In the genomic region with DNA sequence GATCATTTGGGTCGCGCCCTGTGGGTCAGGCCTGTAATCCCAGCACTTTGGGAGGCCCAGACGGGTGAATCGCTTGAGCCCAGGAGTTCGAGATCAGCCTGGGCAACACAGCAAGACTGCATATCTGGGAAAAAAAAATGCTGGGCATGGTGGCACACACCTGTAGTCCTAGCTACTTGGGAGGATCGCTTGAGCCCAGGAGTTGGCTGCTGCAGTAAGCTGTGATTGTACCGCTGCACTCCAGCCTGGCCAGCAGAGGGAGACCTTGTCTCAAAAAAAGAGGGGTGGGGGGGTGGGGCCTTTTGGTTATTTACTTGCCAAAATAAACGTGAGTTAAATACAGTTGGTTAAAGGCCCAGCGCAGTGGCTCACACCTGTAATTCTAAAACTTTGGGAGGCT, we compare ENCODE assay signal across 9 cellular contexts. TPM values are rescaled to one million over a fixed set of nuclear protein-coding genes. Genes with fewer than 3 reads are reported as not detected.
DNase-seq lines count a peak whose midpoint lies in the region; ATAC-seq, FAIRE-seq and TF ChIP-seq lines count a peak whose summit lies in the region.
"Had no signal": no experiment of that assay in that cellular context is flagged by ENCODE, and none has a peak within 500 bp of the region (broad histone marks: within the 10 kb centered on the region; RNA-seq: fewer than 3 reads in every experiment).

No MANE protein-coding gene starts in this region.

- peaks cover 0 to 11% of the 10 kb centered on the region in 2 experiments; a peak in 1 of 5 replicates for H3K4me1 ChIP-seq in K562 (replicated peaks in 1 of 2; ENCODE audit: control insufficient read depth in 2 of 2, insufficient read depth in 2 of 2, low read length in 2 of 2)

- no peak overlapping the region for H3K27ac ChIP-seq in K562 (ENCODE audit: extremely low read depth, low read depth, low read length)
- H3K27ac ChIP-seq: SK-N-MC had no signal

- FAIRE-seq in K562 (lab: Jason Lieb, UNC), result peak; percentile 74

- BruUV-seq in K562 (replicated peaks; lab: Mats Ljungman, UMichigan), result no TSS peak

- H3K4me3 ChIP-seq in K562, result no peak overlapping the region
- H3K4me3 ChIP-seq: SK-N-MC had no signal

- H3K27me3 ChIP-seq in K562 (ENCODE audit: control insufficient read depth in 2 of 2, insufficient read depth in 2 of 2, low read length in 2 of 2), result no peaks in the 10 kb centered on the region

- no peak for TF ChIP-seq POLR2A in K562 (conservative IDR thresholded peaks at IDR 0.05)

- ATAC-seq in K562 (peak; percentile 88), HG03175 (IDR thresholded peaks at IDR 0.05; ENCODE audit: unreplicated experiment) (no peak), sciatic nerve (no peak)

- TF ChIP-seq EP300 in K562 (IDR thresholded peaks at IDR 0.05; ENCODE audit: low read length), result no peak

- intact Hi-C loops in K562 (cut with micrococcal nuclease), result loop anchor here (1.0 kb wide), 1 partner anchor 300 kb away; a partner anchor contains a TSS
- intact Hi-C loops in sciatic nerve (cut with DNase I), result no loop called here

- TF ChIP-seq RAD21 in K562 (CRISPR knock-in tag; conservative IDR thresholded peaks at IDR 0.05 in 1 of 2, IDR thresholded peaks at IDR 0.05 in 1 of 2), result peak in 1 of 2 experiments; percentile 34; a peak in 2 of 4 replicates

- in situ Hi-C loops in K562 (cut with MboI), result no loop called here

- POLR2A ChIA-PET in K562 (lab: Yijun Ruan, JAX), result interaction anchor here (1.1 kb wide), 1 partner anchor 10 kb away, joined by 4 read pairs; a partner anchor contains a TSS

- no peaks in the 10 kb centered on the region for H3K79me2 ChIP-seq in K562 (ENCODE audit: control insufficient read depth, insufficient read depth, low read length)

- peak; percentile 16 to 46 (median 32); a peak in 3 of 6 replicates for TF ChIP-seq CTCF in K562 (IDR thresholded peaks at IDR 0.05 in 2 of 3, conservative IDR thresholded peaks at IDR 0.05 in 1 of 3; ENCODE audit: insufficient read depth in 2 of 3, low read depth in 1 of 3, low read length in 3 of 3)

- H3K4me2 ChIP-seq in K562 (ENCODE audit: insufficient read depth, low read length), result no peak overlapping the region

- CTCF ChIA-PET in K562 (lab: Yijun Ruan, JAX; ENCODE audit: low intra/inter-chr PET ratio), result interaction anchor here (0.7 kb wide), 1 partner anchor 1885 kb away, joined by 3 read pairs; no protein-coding TSS in a partner anchor

- H2AFZ ChIP-seq in K562 (ENCODE audit: low read depth, low read length), result no peak overlapping the region

- no peaks in the 10 kb centered on the region; the same call in 2 of the 3 replicates for H3K36me3 ChIP-seq in K562 (ENCODE audit: control insufficient read depth, insufficient read depth, low read length)

- WGBS in K562 (ENCODE audit: insufficient coverage, low coverage, missing lambda C conversion rate), result 46% methylated on average over 7 of the region's 9 CpGs

- H4K20me1 ChIP-seq in K562 (replicated peaks; ENCODE audit: control insufficient read depth, insufficient read depth, low read length), result no peaks in the 10 kb centered on the region

- peaks cover 4% of the 10 kb centered on the region; the same call in 1 of the 2 replicates for H3K9me3 ChIP-seq in K562 (replicated peaks; ENCODE audit: control insufficient read depth, insufficient read depth, low read depth, low read length)

- DNase-seq in NOMO-1 (lab: John Stamatoyannopoulos, UW; ENCODE audit: unreplicated experiment in 2 of 2) (peak; percentile 5 to 13), NOMO-1 treated with dmso at 0.1 percent for 144 hours (lab: John Stamatoyannopoulos, UW; ENCODE audit: unreplicated experiment) (no peak), NOMO-1 treated with DMSO at 0.1 percent for 48 hours (lab: John Stamatoyannopoulos, UW; ENCODE audit: unreplicated experiment) (peak; percentile 26), K562 (ENCODE audit: extremely low read depth in 1 of 4, low spot score in 3 of 4) (peak in 3 of 4 experiments; percentile 31 to 62 (median 35)), sciatic nerve (ENCODE audit: low spot score) (no peak), glomerular visceral epithelial cell (ENCODE audit: extremely low spot score) (no peak)
- peak; percentile 21 to 35 for DNase-seq in stimulated activated CD4-positive, alpha-beta T cell treated with anti-CD3 and anti-CD28 coated beads, Interleukin-2, amount 100 ng/mL, for 24 hours

- H3K9me1 ChIP-seq in K562 (ENCODE audit: control insufficient read depth, insufficient read depth, low read length), result no peaks in the 10 kb centered on the region

- H3K9ac ChIP-seq in K562 (ENCODE audit: insufficient read depth in 1 of 2, low read depth in 2 of 2, low read length in 2 of 2), result no peak overlapping the region

TF ChIP-seq in K562, 482 proteins besides CTCF, POLR2A, EP300 and RAD21 (continues in another document):
- TF ChIP-seq NUFIP1 (IDR thresholded peaks at IDR 0.05; ENCODE audit: partially characterized antibody), result no peak
- TF ChIP-seq MTA3 (IDR thresholded peaks at IDR 0.05; ENCODE audit: borderline replicate concordance), result no peak
- TF ChIP-seq BCOR (IDR thresholded peaks at IDR 0.05), result 0 out of 2 replicates have a peak, but pooled peaks have one; percentile 26
- no peak for TF ChIP-seq EGR1 (conservative IDR thresholded peaks at IDR 0.05)
- no peak for TF ChIP-seq JUNB (CRISPR knock-in tag; conservative IDR thresholded peaks at IDR 0.05)
- TF ChIP-seq SMC3 (conservative IDR thresholded peaks at IDR 0.05; ENCODE audit: insufficient read depth, low read depth, low read length), result peak; percentile 29; the same call in 1 of the 2 replicates
- no peak for TF ChIP-seq ARNT (IDR thresholded peaks at IDR 0.05)
- TF ChIP-seq CEBPB (tag; IDR thresholded peaks at IDR 0.05), result no peak
- no peak for TF ChIP-seq RFX1 (IDR thresholded peaks at IDR 0.05)
- TF ChIP-seq NFE2 (IDR thresholded peaks at IDR 0.05; ENCODE audit: low read depth), result no peak

RNA-seq across cellular contexts. Expression of a gene that starts 9.8 kb away (rescaled TPM):
- 180 and 209 TPM in 2 replicates for total RNA-seq in K562 (2011; cell fraction: chromatin; rRNA removed; ENCODE audit: low replicate concordance)
- 126 and 168 TPM in 2 replicates for total RNA-seq in K562 (2011; cell fraction: nucleolus; rRNA removed)
- 185 and 198 TPM in 2 replicates for total RNA-seq in K562 (2011; cell fraction: nucleoplasm; rRNA removed)
- total RNA-seq in K562 (2014; rRNA removed), result 59.0 and 64.1 TPM in 2 replicates
- 51.3 and 53.5 TPM in 2 replicates for total RNA-seq in K562 (2014; rRNA removed; fragmentation: Illumina TruSeq; extraction: Trizol)
- total RNA-seq in K562 (2015; rRNA removed; fragmentation: Illumina TruSeq; extraction: Trizol), result 37.8 and 39.4 TPM in 2 replicates
- 37.5 and 43.6 TPM in 2 replicates for total RNA-seq in K562 (2021)
- polyA plus RNA-seq in K562 (2011; rRNA removed), result 45.6 and 53.5 TPM in 2 replicates
- polyA plus RNA-seq in K562 (2011; cell fraction: cytosol; rRNA removed), result 58.4 and 62.6 TPM in 2 replicates
- 46.0 and 65.8 TPM in 2 replicates for polyA plus RNA-seq in K562 (2011; cell fraction: nucleus; rRNA removed)
- polyA plus RNA-seq in K562 (2012), result 35.3 and 39.5 TPM in 2 replicates
- polyA plus RNA-seq in K562 (2014; fragmentation: Illumina TruSeq; extraction: Trizol), result 32.3 and 39.3 TPM in 2 replicates
- 10 to 100 TPM; 23.6 to 28.6 TPM for polyA plus RNA-seq in K562 (2014; fragmentation: Nextera tagmentation; extraction: Ambion mirVana)
- 41.4 and 53.8 TPM in 2 replicates for polyA plus RNA-seq in K562 (2014; rRNA removed)
- polyA minus RNA-seq in K562 (2011; rRNA and poly(A)+ RNA removed), result 51.3 and 61.6 TPM in 2 replicates
- polyA minus RNA-seq in K562 (2011; cell fraction: cytosol; rRNA and poly(A)+ RNA removed), result 20.8 and 23.3 TPM in 2 replicates
- polyA minus RNA-seq in K562 (2011; cell fraction: nucleus; rRNA and poly(A)+ RNA removed), result 45.1 and 54.5 TPM in 2 replicates
- total RNA-seq in sciatic nerve, result 28.9 TPM

RNA-seq across cellular contexts. Expression of a gene that starts 36.0 kb away (rescaled TPM):
- total RNA-seq in K562 (2011; cell fraction: chromatin; rRNA removed; ENCODE audit: low replicate concordance), result 87.2 and 99.4 TPM in 2 replicates
- 74.9 and 80.5 TPM in 2 replicates for total RNA-seq in K562 (2011; cell fraction: nucleolus; rRNA removed)
- total RNA-seq in K562 (2011; cell fraction: nucleoplasm; rRNA removed), result 74.5 and 86.6 TPM in 2 replicates
- total RNA-seq in K562 (2014; rRNA removed) (28.1 and 31.1 TPM in 2 replicates), K562 (2014; rRNA removed; fragmentation: Illumina TruSeq; extraction: Trizol) (26.8 and 28.9 TPM in 2 replicates), K562 (2015; rRNA removed; fragmentation: Illumina TruSeq; extraction: Trizol) (21.5 and 22.1 TPM in 2 replicates), K562 (2021) (28.2 and 28.7 TPM in 2 replicates), sciatic nerve (32.0 TPM)
- polyA plus RNA-seq in K562 (2011; rRNA removed) (35.3 and 37.0 TPM in 2 replicates), K562 (2014; fragmentation: Illumina TruSeq; extraction: Trizol) (32.0 and 32.8 TPM in 2 replicates), K562 (2014; fragmentation: Nextera tagmentation; extraction: Ambion mirVana) (1 to 10 TPM; 5.2 to 5.4 TPM), K562 (2014; rRNA removed) (31.0 and 33.6 TPM in 2 replicates)
- polyA plus RNA-seq in K562 (2011; cell fraction: cytosol; rRNA removed), result 22.3 and 30.4 TPM in 2 replicates
- 53.2 and 72.8 TPM in 2 replicates for polyA plus RNA-seq in K562 (2011; cell fraction: nucleus; rRNA removed)
- 21.8 and 36.4 TPM in 2 replicates for polyA plus RNA-seq in K562 (2012)
- polyA minus RNA-seq in K562 (2011; rRNA and poly(A)+ RNA removed), result 32.7 and 33.5 TPM in 2 replicates
- polyA minus RNA-seq in K562 (2011; cell fraction: cytosol; rRNA and poly(A)+ RNA removed), result 15.4 and 16.8 TPM in 2 replicates
- 34.1 and 47.1 TPM in 2 replicates for polyA minus RNA-seq in K562 (2011; cell fraction: nucleus; rRNA and poly(A)+ RNA removed)

RNA-seq across cellular contexts. Expression of a gene that starts 59.9 kb away (rescaled TPM):
- total RNA-seq in K562 (2011; cell fraction: chromatin; rRNA removed; ENCODE audit: low replicate concordance), result 22.6 and 25.3 TPM in 2 replicates
- 15.4 and 17.0 TPM in 2 replicates for total RNA-seq in K562 (2011; cell fraction: nucleolus; rRNA removed)
- 21.6 and 29.5 TPM in 2 replicates for total RNA-seq in K562 (2011; cell fraction: nucleoplasm; rRNA removed)
- total RNA-seq in K562 (2014; rRNA removed) (5.4 and 6.4 TPM in 2 replicates), K562 (2014; rRNA removed; fragmentation: Illumina TruSeq; extraction: Trizol) (5.4 and 5.6 TPM in 2 replicates), K562 (2015; rRNA removed; fragmentation: Illumina TruSeq; extraction: Trizol) (5.6 and 5.8 TPM in 2 replicates), K562 (2021) (7.0 and 7.7 TPM in 2 replicates), sciatic nerve (6.9 TPM)
- polyA plus RNA-seq in K562 (2011; rRNA removed) (4.7 and 6.4 TPM in 2 replicates), K562 (2014; fragmentation: Illumina TruSeq; extraction: Trizol) (3.1 and 3.2 TPM in 2 replicates), K562 (2014; fragmentation: Nextera tagmentation; extraction: Ambion mirVana) (1 to 10 TPM in 1 of 2 experiments, under 1 TPM in 1; 0.71 to 1.0 TPM), K562 (2014; rRNA removed) (3.7 and 3.8 TPM in 2 replicates)
- 4.2 and 6.3 TPM in 2 replicates for polyA plus RNA-seq in K562 (2011; cell fraction: cytosol; rRNA removed)
- polyA plus RNA-seq in K562 (2011; cell fraction: nucleus; rRNA removed), result 12.4 and 13.1 TPM in 2 replicates
- 1.3 and 1.5 TPM in 2 replicates for polyA plus RNA-seq in K562 (2012)
- 10.6 and 11.6 TPM in 2 replicates for polyA minus RNA-seq in K562 (2011; rRNA and poly(A)+ RNA removed)
- polyA minus RNA-seq in K562 (2011; cell fraction: cytosol; rRNA and poly(A)+ RNA removed), result 7.4 and 9.4 TPM in 2 replicates
- 3.9 and 6.4 TPM in 2 replicates for polyA minus RNA-seq in K562 (2011; cell fraction: nucleus; rRNA and poly(A)+ RNA removed)

Comparison
In these comparisons a context has a peak if more than half of its experiments do, and no peak if none do; other contexts are left out.
1. DNase-seq: peak in NOMO-1 (2 of 2), NOMO-1 treated with DMSO at 0.1 percent for 48 hours (single experiment), K562 (3 of 4) and stimulated activated CD4-positive, alpha-beta T cell treated with anti-CD3 and anti-CD28 coated beads, Interleukin-2, amount 100 ng/mL, for 24 hours (2 of 2); none in NOMO-1 treated with dmso at 0.1 percent for 144 hours (single experiment), sciatic nerve (single experiment) and glomerular visceral epithelial cell (single experiment).